In the genomic region with DNA sequence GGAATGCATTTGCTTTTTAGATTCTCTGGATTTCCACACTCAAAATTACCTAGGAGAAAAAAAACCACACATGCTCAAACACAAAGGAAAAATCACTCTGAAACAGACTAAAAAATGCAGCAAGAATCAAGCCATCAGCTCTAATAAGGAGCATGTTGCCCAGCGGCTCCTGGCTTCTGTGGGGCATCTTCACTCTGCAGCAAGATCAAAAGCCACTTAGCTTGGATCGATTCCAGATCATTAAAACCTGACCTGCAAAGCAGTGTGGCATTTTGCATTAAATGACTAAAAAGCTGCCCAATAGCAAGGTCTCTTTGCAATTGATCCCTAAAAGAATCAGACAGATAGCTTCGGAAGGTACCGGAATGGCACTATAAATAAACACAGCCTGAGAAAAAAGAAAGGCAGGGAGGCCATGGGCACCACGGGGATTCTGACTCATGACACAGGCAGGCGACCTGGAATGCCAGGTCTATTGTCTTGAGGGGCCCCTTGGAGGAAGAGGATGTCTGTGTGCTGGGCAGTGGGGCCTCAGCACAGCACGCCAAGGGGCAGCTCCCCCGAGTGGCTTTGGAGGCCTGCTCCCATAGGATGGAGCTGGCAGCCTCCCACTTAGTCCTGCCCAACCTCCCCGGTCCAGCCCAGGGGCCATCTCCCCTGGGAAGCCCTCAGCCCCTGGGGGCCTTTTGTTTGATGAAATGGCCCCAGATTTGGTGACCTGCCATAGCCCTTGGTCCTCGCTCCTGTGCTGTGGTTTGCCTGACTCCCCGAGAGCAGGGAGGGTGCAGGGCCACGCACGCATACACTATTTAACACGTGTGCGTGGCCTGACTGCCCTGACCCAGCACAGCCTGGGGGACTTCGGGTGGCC, we compare ENCODE assay signal across 12 cellular contexts. TPM values are rescaled to one million over a fixed set of nuclear protein-coding genes. Genes with fewer than 3 reads are reported as not detected.
DNase-seq lines count a peak whose midpoint lies in the region; ATAC-seq and TF ChIP-seq lines count a peak whose summit lies in the region.
"Had no signal": no experiment of that assay in that cellular context is flagged by ENCODE, and none has a peak within 500 bp of the region (broad histone marks: within the 10 kb centered on the region; RNA-seq: fewer than 3 reads in every experiment).

No MANE protein-coding gene starts in this region.

- intact Hi-C loops in upper lobe of right lung (cut with DNase I), result no loop called here

- H3K27ac ChIP-seq in upper lobe of right lung, result no peak overlapping the region

- peak overlapping the region; percentile 16 for H3K27ac Mint-ChIP-seq in activated T-cell treated with anti-CD3 and anti-CD28 coated beads, Interleukin-2, amount 50 U/mL, for 72 hours

- no peaks in the 10 kb centered on the region for H3K27me3 ChIP-seq in upper lobe of right lung
- H3K27me3 ChIP-seq: upper lobe of left lung had no signal

- DNase-seq in activated T-cell treated with anti-CD3 and anti-CD28 coated beads, Interleukin-2, amount 50 U/mL, for 72 hours, result no peak
- no peak for DNase-seq in activated T-cell treated with anti-CD3 and anti-CD28 coated beads, Interleukin-2, amount 50 U/mL, for 48 hours
- DNase-seq in amniotic epithelial cell (ENCODE audit: low read depth), result peak; percentile 58
- peak; percentile 44 for DNase-seq in hepatic stellate cell (ENCODE audit: low spot score)
- no peak for DNase-seq in upper lobe of right lung
- DNase-seq in NCI-H748 (lab: John Stamatoyannopoulos, UW; ENCODE audit: unreplicated experiment), result no peak
- DNase-seq in HT-29 (ENCODE audit: low spot score), result no peak
- DNase-seq in stimulated activated CD4-positive, alpha-beta T cell treated with anti-CD3 and anti-CD28 coated beads, Interleukin-4, amount 100 ng/mL, for 24 hours, result no peak
- DNase-seq: AML-193; NCI-H1694 treated with DMSO at 0.1 percent for 48 hours; stimulated activated CD4-positive, alpha-beta T cell treated with anti-CD3 and anti-CD28 coated beads, Interleukin-15, amount 100 ng/mL, for 24 hours; upper lobe of left lung had no signal

- peaks cover 31% of the 10 kb centered on the region for H3K4me1 Mint-ChIP-seq in activated T-cell treated with anti-CD3 and anti-CD28 coated beads, Interleukin-2, amount 50 U/mL, for 72 hours (ENCODE audit: low read depth)

- no peak overlapping the region for H3K4me3 ChIP-seq in upper lobe of right lung
- H3K4me3 ChIP-seq: upper lobe of left lung had no signal

- no peaks in the 10 kb centered on the region for H3K9me3 Mint-ChIP-seq in activated T-cell treated with anti-CD3 and anti-CD28 coated beads, Interleukin-2, amount 50 U/mL, for 72 hours

- H3K4me3 Mint-ChIP-seq in activated T-cell treated with anti-CD3 and anti-CD28 coated beads, Interleukin-2, amount 50 U/mL, for 72 hours, result no peak overlapping the region

- H3K4me1 ChIP-seq in upper lobe of right lung, result peaks cover 8% of the 10 kb centered on the region

- ATAC-seq in activated T-cell treated with anti-CD3 and anti-CD28 coated beads, Interleukin-2, amount 50 U/mL, for 72 hours (replicated peaks in 1 of 2), result no peak
- peak; percentile 42 for ATAC-seq in upper lobe of right lung

- H3K27me3 Mint-ChIP-seq in activated T-cell treated with anti-CD3 and anti-CD28 coated beads, Interleukin-2, amount 50 U/mL, for 72 hours (ENCODE audit: low read depth), result no peaks in the 10 kb centered on the region

- TF ChIP-seq CTCF in upper lobe of right lung (IDR thresholded peaks at IDR 0.05), result no peak

- peaks cover 7 to 17% of the 10 kb centered on the region in 2 donors for H3K36me3 Mint-ChIP-seq in activated T-cell treated with anti-CD3 and anti-CD28 coated beads, Interleukin-2, amount 50 U/mL, for 72 hours (ENCODE audit: insufficient read depth in 2 of 2)

- H3K9me3 ChIP-seq in upper lobe of right lung, result no peaks in the 10 kb centered on the region
- H3K9me3 ChIP-seq: upper lobe of left lung had no signal

- H3K36me3 ChIP-seq in upper lobe of right lung, result peaks cover 89% of the 10 kb centered on the region

RNA-seq across cellular contexts. Expression of a gene that starts 7.6 kb away (rescaled TPM):
- 10 to 100 TPM; 76.4 to 93.8 TPM for total RNA-seq in activated T-cell treated with anti-CD3 and anti-CD28 coated beads, Interleukin-2, amount 50 U/mL, for 72 hours
- total RNA-seq in upper lobe of right lung, result 61.5 TPM
- total RNA-seq in HT-29 (2014; rRNA removed; shearing (Covaris generic)), result 42.1 and 50.2 TPM in 2 replicates

RNA-seq across cellular contexts. Expression of a gene that starts 22.5 kb away (rescaled TPM):
- not detected for total RNA-seq in activated T-cell treated with anti-CD3 and anti-CD28 coated beads, Interleukin-2, amount 50 U/mL, for 72 hours
- total RNA-seq in upper lobe of right lung, result not detected
- total RNA-seq in HT-29 (2014; rRNA removed; shearing (Covaris generic)), result not detected in 2 replicates
- total RNA-seq: upper lobe of left lung had no signal

RNA-seq across cellular contexts. Expression of a gene that starts 34.6 kb away (rescaled TPM):
- not detected for total RNA-seq in activated T-cell treated with anti-CD3 and anti-CD28 coated beads, Interleukin-2, amount 50 U/mL, for 72 hours
- 4.6 TPM for total RNA-seq in upper lobe of right lung
- total RNA-seq in HT-29 (2014; rRNA removed; shearing (Covaris generic)), result not detected in 2 replicates

Comparison
In these comparisons a context has a peak if more than half of its experiments do, and no peak if none do; other contexts are left out.
1. DNase-seq: peak in amniotic epithelial cell (single experiment) and hepatic stellate cell (single experiment); none in activated T-cell treated with anti-CD3 and anti-CD28 coated beads, Interleukin-2, amount 50 U/mL, for 72 hours (0 of 2), activated T-cell treated with anti-CD3 and anti-CD28 coated beads, Interleukin-2, amount 50 U/mL, for 48 hours (0 of 2), upper lobe of right lung (single experiment), NCI-H748 (single experiment), HT-29 (single experiment) and stimulated activated CD4-positive, alpha-beta T cell treated with anti-CD3 and anti-CD28 coated beads, Interleukin-4, amount 100 ng/mL, for 24 hours (single experiment).